ENCODE assay signal across 1 cellular context in the genomic region with DNA sequence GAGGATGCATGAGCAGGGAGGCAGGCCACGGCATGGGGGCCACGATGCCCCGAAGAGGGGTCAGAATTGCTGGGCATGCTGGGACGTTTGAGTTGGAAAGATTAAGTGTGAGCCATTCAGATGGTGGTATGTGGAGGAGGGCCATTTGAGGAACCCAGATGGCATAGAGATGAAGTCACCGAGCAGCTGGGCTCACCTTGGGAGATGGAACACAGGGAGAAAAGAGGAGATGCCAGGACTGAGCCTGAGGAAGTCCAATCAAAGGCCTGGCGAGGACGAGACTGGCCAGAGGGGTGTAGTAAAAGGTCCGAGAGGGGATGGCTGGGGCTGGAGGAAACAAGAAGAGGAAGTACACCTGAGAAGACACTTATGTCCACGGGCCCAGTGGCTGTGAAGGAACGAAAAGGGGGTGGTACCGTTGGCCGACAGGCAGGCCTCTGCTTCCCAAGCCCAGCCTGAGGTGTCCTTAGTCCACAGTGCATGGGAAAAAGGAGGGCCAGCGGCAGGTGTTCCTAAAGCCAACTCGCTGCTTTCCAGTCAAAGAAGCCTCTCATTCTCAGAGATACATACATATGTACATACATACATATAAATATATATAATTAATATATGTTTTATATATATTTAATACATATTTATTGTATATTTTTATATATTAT.
TF ChIP-seq lines count a peak whose summit lies in the region.

No MANE protein-coding gene starts in this region.

TF ChIP-seq in SK-N-SH treated with all-trans-retinoic acid at 6 μM for 48 hours, 23 proteins besides CTCF, POLR2A, EP300 and RAD21:
- TF ChIP-seq ESRRG (CRISPR knock-in tag; IDR thresholded peaks at IDR 0.05), result no peak
- TF ChIP-seq SNAI2 (CRISPR knock-in tag; IDR thresholded peaks at IDR 0.05), result no peak
- TF ChIP-seq ZFP3 (CRISPR knock-in tag; IDR thresholded peaks at IDR 0.05), result no peak
- TF ChIP-seq OSR1 (CRISPR knock-in tag; IDR thresholded peaks at IDR 0.05), result no peak
- no peak for TF ChIP-seq BACH2 (CRISPR knock-in tag; IDR thresholded peaks at IDR 0.05; ENCODE audit: borderline replicate concordance)
- TF ChIP-seq ZFP30 (CRISPR knock-in tag; IDR thresholded peaks at IDR 0.05), result no peak
- no peak for TF ChIP-seq RARB (CRISPR knock-in tag; IDR thresholded peaks at IDR 0.05)
- no peak for TF ChIP-seq ARNTL (CRISPR knock-in tag; IDR thresholded peaks at IDR 0.05; ENCODE audit: borderline replicate concordance, low read depth)
- TF ChIP-seq ZNF8 (CRISPR knock-in tag; IDR thresholded peaks at IDR 0.05), result no peak
- no peak for TF ChIP-seq CSDC2 (CRISPR knock-in tag; IDR thresholded peaks at IDR 0.05)
- no peak for TF ChIP-seq TOX (CRISPR knock-in tag; IDR thresholded peaks at IDR 0.05; ENCODE audit: borderline replicate concordance)
- no peak for TF ChIP-seq PPARA (CRISPR knock-in tag; IDR thresholded peaks at IDR 0.05; ENCODE audit: borderline replicate concordance)
- TF ChIP-seq, protein P1, sequence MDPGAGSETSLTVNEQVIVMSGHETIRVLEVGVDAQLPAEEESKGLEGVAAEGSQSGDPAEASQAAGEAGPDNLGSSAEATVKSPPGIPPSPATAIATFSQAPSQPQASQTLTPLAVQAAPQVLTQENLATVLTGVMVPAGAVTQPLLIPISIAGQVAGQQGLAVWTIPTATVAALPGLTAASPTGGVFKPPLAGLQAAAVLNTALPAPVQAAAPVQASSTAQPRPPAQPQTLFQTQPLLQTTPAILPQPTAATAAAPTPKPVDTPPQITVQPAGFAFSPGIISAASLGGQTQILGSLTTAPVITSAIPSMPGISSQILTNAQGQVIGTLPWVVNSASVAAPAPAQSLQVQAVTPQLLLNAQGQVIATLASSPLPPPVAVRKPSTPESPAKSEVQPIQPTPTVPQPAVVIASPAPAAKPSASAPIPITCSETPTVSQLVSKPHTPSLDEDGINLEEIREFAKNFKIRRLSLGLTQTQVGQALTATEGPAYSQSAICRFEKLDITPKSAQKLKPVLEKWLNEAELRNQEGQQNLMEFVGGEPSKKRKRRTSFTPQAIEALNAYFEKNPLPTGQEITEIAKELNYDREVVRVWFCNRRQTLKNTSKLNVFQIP (CRISPR knock-in tag; IDR thresholded peaks at IDR 0.05; ENCODE audit: borderline replicate concordance, low read depth), result no peak
- TF ChIP-seq ZNF565 (CRISPR knock-in tag; conservative IDR thresholded peaks at IDR 0.05; ENCODE audit: low read depth), result no peak
- TF ChIP-seq, protein P2, sequence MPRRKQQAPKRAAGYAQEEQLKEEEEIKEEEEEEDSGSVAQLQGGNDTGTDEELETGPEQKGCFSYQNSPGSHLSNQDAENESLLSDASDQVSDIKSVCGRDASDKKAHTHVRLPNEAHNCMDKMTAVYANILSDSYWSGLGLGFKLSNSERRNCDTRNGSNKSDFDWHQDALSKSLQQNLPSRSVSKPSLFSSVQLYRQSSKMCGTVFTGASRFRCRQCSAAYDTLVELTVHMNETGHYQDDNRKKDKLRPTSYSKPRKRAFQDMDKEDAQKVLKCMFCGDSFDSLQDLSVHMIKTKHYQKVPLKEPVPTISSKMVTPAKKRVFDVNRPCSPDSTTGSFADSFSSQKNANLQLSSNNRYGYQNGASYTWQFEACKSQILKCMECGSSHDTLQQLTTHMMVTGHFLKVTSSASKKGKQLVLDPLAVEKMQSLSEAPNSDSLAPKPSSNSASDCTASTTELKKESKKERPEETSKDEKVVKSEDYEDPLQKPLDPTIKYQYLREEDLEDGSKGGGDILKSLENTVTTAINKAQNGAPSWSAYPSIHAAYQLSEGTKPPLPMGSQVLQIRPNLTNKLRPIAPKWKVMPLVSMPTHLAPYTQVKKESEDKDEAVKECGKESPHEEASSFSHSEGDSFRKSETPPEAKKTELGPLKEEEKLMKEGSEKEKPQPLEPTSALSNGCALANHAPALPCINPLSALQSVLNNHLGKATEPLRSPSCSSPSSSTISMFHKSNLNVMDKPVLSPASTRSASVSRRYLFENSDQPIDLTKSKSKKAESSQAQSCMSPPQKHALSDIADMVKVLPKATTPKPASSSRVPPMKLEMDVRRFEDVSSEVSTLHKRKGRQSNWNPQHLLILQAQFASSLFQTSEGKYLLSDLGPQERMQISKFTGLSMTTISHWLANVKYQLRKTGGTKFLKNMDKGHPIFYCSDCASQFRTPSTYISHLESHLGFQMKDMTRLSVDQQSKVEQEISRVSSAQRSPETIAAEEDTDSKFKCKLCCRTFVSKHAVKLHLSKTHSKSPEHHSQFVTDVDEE (CRISPR knock-in tag; IDR thresholded peaks at IDR 0.05), result no peak
- no peak for TF ChIP-seq TCF4 (CRISPR knock-in tag; IDR thresholded peaks at IDR 0.05; ENCODE audit: borderline replicate concordance)
- TF ChIP-seq, protein P3, sequence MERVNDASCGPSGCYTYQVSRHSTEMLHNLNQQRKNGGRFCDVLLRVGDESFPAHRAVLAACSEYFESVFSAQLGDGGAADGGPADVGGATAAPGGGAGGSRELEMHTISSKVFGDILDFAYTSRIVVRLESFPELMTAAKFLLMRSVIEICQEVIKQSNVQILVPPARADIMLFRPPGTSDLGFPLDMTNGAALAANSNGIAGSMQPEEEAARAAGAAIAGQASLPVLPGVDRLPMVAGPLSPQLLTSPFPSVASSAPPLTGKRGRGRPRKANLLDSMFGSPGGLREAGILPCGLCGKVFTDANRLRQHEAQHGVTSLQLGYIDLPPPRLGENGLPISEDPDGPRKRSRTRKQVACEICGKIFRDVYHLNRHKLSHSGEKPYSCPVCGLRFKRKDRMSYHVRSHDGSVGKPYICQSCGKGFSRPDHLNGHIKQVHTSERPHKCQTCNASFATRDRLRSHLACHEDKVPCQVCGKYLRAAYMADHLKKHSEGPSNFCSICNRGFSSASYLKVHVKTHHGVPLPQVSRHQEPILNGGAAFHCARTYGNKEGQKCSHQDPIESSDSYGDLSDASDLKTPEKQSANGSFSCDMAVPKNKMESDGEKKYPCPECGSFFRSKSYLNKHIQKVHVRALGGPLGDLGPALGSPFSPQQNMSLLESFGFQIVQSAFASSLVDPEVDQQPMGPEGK (CRISPR knock-in tag; IDR thresholded peaks at IDR 0.05; ENCODE audit: borderline replicate concordance), result no peak
- no peak for TF ChIP-seq ZC3H10 (CRISPR knock-in tag; IDR thresholded peaks at IDR 0.05)
- no peak for TF ChIP-seq ZNF70 (CRISPR knock-in tag; IDR thresholded peaks at IDR 0.05)
